Comparison of ENCODE assay signal across 1 cellular context in genomic region chr19:38336638-38337359, GRCh38.
TF ChIP-seq lines count a peak whose summit lies in the region.

No MANE protein-coding gene starts in this region.

TF ChIP-seq in K562, 482 proteins besides CTCF, POLR2A, EP300 and RAD21 (continued from another document and continues in another):
- TF ChIP-seq ELK3 (CRISPR knock-in tag; IDR thresholded peaks at IDR 0.05): no peak
- no peak for TF ChIP-seq NR2C2 (CRISPR knock-in tag; IDR thresholded peaks at IDR 0.05)
- no peak for TF ChIP-seq NR2C2 (tag; IDR thresholded peaks at IDR 0.05)
- TF ChIP-seq POLR2AphosphoS5 (IDR thresholded peaks at IDR 0.05; ENCODE audit: control insufficient read depth, insufficient read depth, low read depth, low read length): no peak
- TF ChIP-seq GTF3C2 (IDR thresholded peaks at IDR 0.05; ENCODE audit: borderline replicate concordance, extremely low read depth, insufficient read length): no peak
- no peak for TF ChIP-seq KDM2B (CRISPR knock-in tag; IDR thresholded peaks at IDR 0.05)
- TF ChIP-seq TCF15 (CRISPR knock-in tag; IDR thresholded peaks at IDR 0.05): no peak
- TF ChIP-seq ZNF79 (CRISPR knock-in tag; IDR thresholded peaks at IDR 0.05; ENCODE audit: low read depth): no peak
- TF ChIP-seq DIDO1 (tag; IDR thresholded peaks at IDR 0.05; ENCODE audit: low read depth): no peak
- no peak for TF ChIP-seq NR2C1 (IDR thresholded peaks at IDR 0.05)
- no peak for TF ChIP-seq NR2C1 (tag; IDR thresholded peaks at IDR 0.05)
- no peak for TF ChIP-seq DEAF1 (CRISPR knock-in tag; IDR thresholded peaks at IDR 0.05)
- TF ChIP-seq ZNF449 (CRISPR knock-in tag; IDR thresholded peaks at IDR 0.05): no peak
- TF ChIP-seq ZNF551 (CRISPR knock-in tag; IDR thresholded peaks at IDR 0.05): no peak
- no peak for TF ChIP-seq NCOR1 (IDR thresholded peaks at IDR 0.05)
- no peak for TF ChIP-seq GATA2 (CRISPR knock-in tag; IDR thresholded peaks at IDR 0.05)
- TF ChIP-seq NFYB (IDR thresholded peaks at IDR 0.05; ENCODE audit: extremely low read depth, insufficient read length): no peak
- no peak for TF ChIP-seq SIRT6 (IDR thresholded peaks at IDR 0.05; ENCODE audit: low read depth, low read length)
- no peak for TF ChIP-seq SMARCB1 (IDR thresholded peaks at IDR 0.05; ENCODE audit: insufficient read length, low read depth)
- TF ChIP-seq CSDE1 (IDR thresholded peaks at IDR 0.05): peak in 1 of 2 experiments; percentile 76; a peak in 1 of 4 replicates
- TF ChIP-seq DPF2 (IDR thresholded peaks at IDR 0.05): peak; percentile 74
- TF ChIP-seq SREBF2 (CRISPR knock-in tag; IDR thresholded peaks at IDR 0.05): no peak
- no peak for TF ChIP-seq KDM1A (IDR thresholded peaks at IDR 0.05)
- TF ChIP-seq SIN3B (IDR thresholded peaks at IDR 0.05; ENCODE audit: low read depth): no peak
- no peak for TF ChIP-seq CBX8 (IDR thresholded peaks at IDR 0.05; ENCODE audit: borderline replicate concordance, extremely low read depth, low read depth, low read length, poor library complexity, severe bottlenecking)
- TF ChIP-seq PRMT5 (CRISPR knock-in tag; IDR thresholded peaks at IDR 0.05): no peak
- TF ChIP-seq ZNF511 (CRISPR knock-in tag; IDR thresholded peaks at IDR 0.05): no peak
- peak; percentile 27 for TF ChIP-seq ZNF280A (IDR thresholded peaks at IDR 0.05; ENCODE audit: low read depth, partially characterized antibody)
- TF ChIP-seq ZNF124 (CRISPR knock-in tag; IDR thresholded peaks at IDR 0.05): no peak
- peak; percentile 88 for TF ChIP-seq L3MBTL2 (IDR thresholded peaks at IDR 0.05)
- TF ChIP-seq ILF3 (IDR thresholded peaks at IDR 0.05; ENCODE audit: borderline replicate concordance): no peak
- no peak for TF ChIP-seq ZNF717 (CRISPR knock-in tag; IDR thresholded peaks at IDR 0.05)
- peak; percentile 54 for TF ChIP-seq ASH1L (IDR thresholded peaks at IDR 0.05; ENCODE audit: borderline replicate concordance, low read depth, partially characterized antibody)
- TF ChIP-seq SPI1 (IDR thresholded peaks at IDR 0.05; ENCODE audit: borderline replicate concordance, low read depth, low read length): no peak
- TF ChIP-seq BRF1 (IDR thresholded peaks at IDR 0.05; ENCODE audit: borderline replicate concordance, extremely low read depth, insufficient read length): no peak
- no peak for TF ChIP-seq RAD51 (IDR thresholded peaks at IDR 0.05; ENCODE audit: borderline replicate concordance, low read depth)
- no peak for TF ChIP-seq ZKSCAN8 (CRISPR knock-in tag; IDR thresholded peaks at IDR 0.05)
- TF ChIP-seq NFXL1 (CRISPR knock-in tag; IDR thresholded peaks at IDR 0.05): no peak
- TF ChIP-seq ZNF354B (CRISPR knock-in tag; IDR thresholded peaks at IDR 0.05): no peak
- peak; percentile 63 to 67 for TF ChIP-seq E2F6 (IDR thresholded peaks at IDR 0.05; ENCODE audit: borderline replicate concordance in 1 of 2, extremely low read depth in 1 of 2, insufficient read depth in 1 of 2, insufficient read length in 1 of 2, low read depth in 1 of 2, low read length in 1 of 2, poor library complexity in 1 of 2, severe bottlenecking in 1 of 2)
- no peak for TF ChIP-seq UBTF (IDR thresholded peaks at IDR 0.05; ENCODE audit: borderline replicate concordance in 1 of 2, low read depth in 2 of 2, low read length in 2 of 2)
- no peak for TF ChIP-seq IRF1 (CRISPR knock-in tag; IDR thresholded peaks at IDR 0.05; ENCODE audit: borderline replicate concordance)
